20 cellular contexts compared by ENCODE assay signal in genomic region chr1:182111496-182111895, GRCh38. TPM values are rescaled to one million over a fixed set of nuclear protein-coding genes. Genes with fewer than 3 reads are reported as not detected.
A peak's percentile ranks its signal among the peaks of the same experiment; 100 is the strongest.
DNase-seq lines count a peak whose midpoint lies in the region; ATAC-seq and TF ChIP-seq lines count a peak whose summit lies in the region.
"Had no signal": no experiment of that assay in that cellular context is flagged by ENCODE, and none has a peak within 500 bp of the region (broad histone marks: within the 10 kb centered on the region; RNA-seq: fewer than 3 reads in every experiment).

No MANE protein-coding gene starts in this region.

- H3K9me3 ChIP-seq in esophagus squamous epithelium = no peaks in the 10 kb centered on the region

- peaks cover 15% of the 10 kb centered on the region for H3K27me3 Mint-ChIP-seq in activated T-cell treated with anti-CD3 and anti-CD28 coated beads, Interleukin-2, amount 50 U/mL, for 72 hours (ENCODE audit: low read depth)

- H3K4me1 Mint-ChIP-seq in activated T-cell treated with anti-CD3 and anti-CD28 coated beads, Interleukin-2, amount 50 U/mL, for 72 hours (ENCODE audit: low read depth) = peaks cover 5% of the 10 kb centered on the region
- H3K4me1 Mint-ChIP-seq: stimulated activated naive B cell treated with anti-CD40 and anti-IgM and Interleukin-4, amounts not matched to agents 10 μg/mL and 1 μg/mL and 100 μg/mL, for 72 hours had no signal

- H3K27me3 ChIP-seq in esophagus squamous epithelium = peaks cover 0 to 6% (median 0%) of the 10 kb centered on the region in 4 donors

- no peak for ATAC-seq in activated T-cell treated with anti-CD3 and anti-CD28 coated beads, Interleukin-2, amount 50 U/mL, for 72 hours (replicated peaks in 1 of 2)
- ATAC-seq: activated CD8-positive, alpha-beta T cell treated with anti-CD3 and anti-CD28 coated beads for 36 hours; Right ventricle myocardium inferior; stimulated activated naive B cell treated with anti-CD40 and anti-IgM and Interleukin-4, amounts not matched to agents 10 μg/mL and 1 μg/mL and 100 μg/mL, for 72 hours had no signal

- TF ChIP-seq POLR2A in esophagus squamous epithelium (IDR thresholded peaks at IDR 0.05) = no peak

- intact Hi-C loops in esophagus squamous epithelium (cut with DNase I) = no loop called here

- no peak overlapping the region for H3K4me3 ChIP-seq in esophagus squamous epithelium
- H3K4me3 ChIP-seq: coronary artery, skin epidermis had no signal

- peaks cover 0 to 24% (median 0%) of the 10 kb centered on the region in 3 donors for H3K4me1 ChIP-seq in esophagus squamous epithelium

- peaks cover 2 to 3% of the 10 kb centered on the region in 2 donors for H3K9me3 Mint-ChIP-seq in activated T-cell treated with anti-CD3 and anti-CD28 coated beads, Interleukin-2, amount 50 U/mL, for 72 hours

- DNase-seq in COLO668 (lab: John Stamatoyannopoulos, UW; ENCODE audit: unreplicated experiment) (peak; percentile 66), G401 (ENCODE audit: low spot score) (peak; percentile 19), NCI-H2171 (lab: John Stamatoyannopoulos, UW) (peak; percentile 89), cerebellum (ENCODE audit: low spot score) (peak; percentile 33), esophagus squamous epithelium (lab: John Stamatoyannopoulos, UW) (no peak), HuH-7.5 (ENCODE audit: low spot score) (no peak)
- DNase-seq in activated T-cell treated with anti-CD3 and anti-CD28 coated beads, Interleukin-2, amount 50 U/mL, for 72 hours = no peak
- DNase-seq: activated CD8-positive, alpha-beta T cell treated with anti-CD3 and anti-CD28 coated beads for 36 hours; CD4-positive, alpha-beta memory T cell; DND-41; KG1; MV-4-11; stimulated activated CD4-positive, alpha-beta T cell treated with anti-CD3 and anti-CD28 coated beads, Interleukin-2, amount 100 ng/mL, for 24 hours; stimulated activated naive B cell treated with anti-CD40 and anti-IgM and Interleukin-4, amounts not matched to agents 10 μg/mL and 1 μg/mL and 100 μg/mL, for 72 hours had no signal

- in situ Hi-C loops in G401 (cut with HindIII; ENCODE audit: low sequenced_read_pairs) = no loop called here

- H3K36me3 ChIP-seq in esophagus squamous epithelium = no peaks in the 10 kb centered on the region

- no peak overlapping the region for H3K27ac ChIP-seq in esophagus squamous epithelium
- H3K27ac ChIP-seq: coronary artery, skin epidermis had no signal

- peaks cover 0 to 6% of the 10 kb centered on the region in 2 donors for H3K36me3 Mint-ChIP-seq in activated T-cell treated with anti-CD3 and anti-CD28 coated beads, Interleukin-2, amount 50 U/mL, for 72 hours (ENCODE audit: insufficient read depth in 2 of 2)
- H3K36me3 Mint-ChIP-seq: activated naive CD8-positive, alpha-beta T cell had no signal

- no peak for TF ChIP-seq CTCF in esophagus squamous epithelium (IDR thresholded peaks at IDR 0.05)

- H3K27ac Mint-ChIP-seq in activated T-cell treated with anti-CD3 and anti-CD28 coated beads, Interleukin-2, amount 50 U/mL, for 72 hours = no peak overlapping the region
- H3K27ac Mint-ChIP-seq: activated CD8-positive, alpha-beta T cell treated with anti-CD3 and anti-CD28 coated beads for 36 hours; activated naive CD8-positive, alpha-beta T cell; CD4-positive, alpha-beta memory T cell; stimulated activated naive B cell treated with anti-CD40 and anti-IgM and Interleukin-4, amounts not matched to agents 10 μg/mL and 1 μg/mL and 100 μg/mL, for 72 hours had no signal

- no peak overlapping the region for H3K4me3 Mint-ChIP-seq in activated T-cell treated with anti-CD3 and anti-CD28 coated beads, Interleukin-2, amount 50 U/mL, for 72 hours
- H3K4me3 Mint-ChIP-seq: activated CD8-positive, alpha-beta T cell treated with anti-CD3 and anti-CD28 coated beads for 36 hours; activated naive CD8-positive, alpha-beta T cell; CD4-positive, alpha-beta memory T cell; stimulated activated naive B cell treated with anti-CD40 and anti-IgM and Interleukin-4, amounts not matched to agents 10 μg/mL and 1 μg/mL and 100 μg/mL, for 72 hours had no signal

- WGBS in esophagus squamous epithelium, 2 donors = 30 to 46% methylated on average over 5 of the region's 5 CpGs

RNA-seq across cellular contexts. Expression of gene ZNF648, which starts 50.0 kb away (rescaled TPM):
- total RNA-seq in G401 (2014; rRNA removed; shearing (Covaris generic)) = not detected in 2 replicates
- 0.82 TPM for total RNA-seq in cerebellum
- total RNA-seq in esophagus squamous epithelium = under 1 TPM in 1 of 4 donors, not detected in 3; under 0.01 TPM
- total RNA-seq in activated T-cell treated with anti-CD3 and anti-CD28 coated beads, Interleukin-2, amount 50 U/mL, for 72 hours = under 1 TPM in 1 of 2 donors, not detected in 1; 0.07 TPM
- total RNA-seq: activated CD8-positive, alpha-beta T cell treated with anti-CD3 and anti-CD28 coated beads for 36 hours; CD4-positive, alpha-beta memory T cell; NCI-H460; pulmonary artery endothelial cell; Right ventricle myocardium inferior had no signal

Comparison
In these comparisons a context has a peak if more than half of its experiments do, and no peak if none do; other contexts are left out.
1. DNase-seq: peak in COLO668 (single experiment), G401 (single experiment), NCI-H2171 (single experiment) and cerebellum (single experiment); none in esophagus squamous epithelium (single experiment), HuH-7.5 (single experiment) and activated T-cell treated with anti-CD3 and anti-CD28 coated beads, Interleukin-2, amount 50 U/mL, for 72 hours (0 of 2).